8 cellular contexts compared by ENCODE assay signal in the genomic region with DNA sequence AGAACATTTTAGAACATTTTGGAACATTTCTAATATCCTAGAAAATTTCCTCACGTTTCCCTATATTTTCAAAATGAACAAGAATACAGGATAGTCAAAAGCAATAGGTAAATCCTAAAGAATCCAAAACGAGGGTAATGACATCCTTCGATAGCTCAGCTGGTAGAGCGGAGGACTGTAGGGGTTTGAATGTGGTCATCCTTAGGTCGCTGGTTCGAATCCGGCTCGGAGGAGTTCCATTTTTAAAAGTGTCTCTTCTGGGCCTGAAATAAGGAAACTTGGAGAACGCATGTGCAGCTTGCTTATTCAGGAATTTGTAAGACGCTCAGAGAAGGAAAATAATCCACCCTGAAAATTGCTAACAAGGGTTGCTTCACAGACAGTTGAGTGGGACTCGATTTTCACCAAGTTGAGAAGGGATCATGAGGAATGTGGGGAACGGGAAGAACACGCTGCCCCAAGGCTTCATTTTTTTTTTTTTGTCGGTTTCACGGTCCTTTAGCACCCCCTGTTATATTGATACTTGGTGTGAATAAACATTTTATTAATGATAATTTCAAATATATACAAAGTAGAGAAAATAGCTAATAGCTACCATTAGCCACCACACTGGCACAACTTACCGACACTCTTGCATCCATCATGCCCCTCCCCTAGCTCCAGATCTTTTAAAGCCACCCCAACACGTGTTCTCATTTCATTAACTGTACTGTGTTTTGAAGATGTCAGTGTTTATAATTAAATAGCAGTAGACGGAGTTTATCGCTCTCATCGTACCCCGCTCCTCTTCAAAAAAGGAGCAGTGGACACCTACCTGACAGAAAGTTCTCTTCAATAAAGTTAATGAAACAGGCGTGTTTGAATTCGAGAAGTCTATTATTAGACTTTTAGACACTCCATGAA. TPM values are rescaled to one million over a fixed set of nuclear protein-coding genes. Genes with fewer than 3 reads are reported as not detected.
DNase-seq lines count a peak whose midpoint lies in the region; ATAC-seq and TF ChIP-seq lines count a peak whose summit lies in the region.

No MANE protein-coding gene starts in this region.

- H3K4me2 ChIP-seq in DOHH2 (ENCODE audit: low read length): peak overlapping the region; percentile 97

- peaks cover 29% of the 10 kb centered on the region for H3K36me3 ChIP-seq in DOHH2 (ENCODE audit: control insufficient read depth, low read length)

- H3K79me2 ChIP-seq in DOHH2 (ENCODE audit: control insufficient read depth, low read length): peaks cover 28% of the 10 kb centered on the region

- peaks cover 5% of the 10 kb centered on the region for H3K27me3 Mint-ChIP-seq in glutamatergic neuron (ENCODE audit: unreplicated experiment)
- H3K27me3 Mint-ChIP-seq in stimulated activated memory B cell treated with anti-CD40 and anti-IgM and Interleukin-4, amounts not matched to agents 10 μg/mL and 1 μg/mL and 100 μg/mL, for 72 hours: peaks cover 15% of the 10 kb centered on the region

- H3K9me3 ChIP-seq in DOHH2 (ENCODE audit: control insufficient read depth, insufficient read depth, low read length): no peaks in the 10 kb centered on the region

- ATAC-seq in stimulated activated memory B cell treated with anti-CD40 and anti-IgM and Interleukin-4, amounts not matched to agents 10 μg/mL and 1 μg/mL and 100 μg/mL, for 72 hours: no peak

- TF ChIP-seq CTCF in DOHH2 (IDR thresholded peaks at IDR 0.05; ENCODE audit: low read depth, low read length, poor library complexity, severe bottlenecking) (no peak), VCaP (conservative IDR thresholded peaks at IDR 0.05) (no peak), glutamatergic neuron (IDR thresholded peaks at IDR 0.05; ENCODE audit: partially characterized antibody, unreplicated experiment) (no peak)

- peaks cover 7% of the 10 kb centered on the region for H3F3A ChIP-seq in DOHH2 (ENCODE audit: control insufficient read depth, insufficient read depth)

- H3K27ac Mint-ChIP-seq in glutamatergic neuron (ENCODE audit: unreplicated experiment): no peak overlapping the region
- no peak overlapping the region for H3K27ac Mint-ChIP-seq in stimulated activated memory B cell treated with anti-CD40 and anti-IgM and Interleukin-4, amounts not matched to agents 10 μg/mL and 1 μg/mL and 100 μg/mL, for 72 hours

- peaks cover 26% of the 10 kb centered on the region for H3K4me1 ChIP-seq in DOHH2 (ENCODE audit: control insufficient read depth, low read length)

- H3K4me3 Mint-ChIP-seq in glutamatergic neuron (ENCODE audit: unreplicated experiment): no peak overlapping the region
- H3K4me3 Mint-ChIP-seq in stimulated activated memory B cell treated with anti-CD40 and anti-IgM and Interleukin-4, amounts not matched to agents 10 μg/mL and 1 μg/mL and 100 μg/mL, for 72 hours: no peak overlapping the region

- H4K20me1 ChIP-seq in DOHH2 (ENCODE audit: control insufficient read depth, insufficient read depth, low read depth, low read length): peaks cover 4% of the 10 kb centered on the region; the same call in 1 of the 2 replicates

- peak overlapping the region; percentile 99 for H3K4me3 ChIP-seq in DOHH2 (ENCODE audit: low read length)

- DNase-seq in LHCN-M2 (ENCODE audit: low read depth) (peak; percentile 76), foreskin melanocyte (peak; percentile 70), glutamatergic neuron (no peak), AG08396 (ENCODE audit: low spot score) (no peak)
- peak; percentile 73 for DNase-seq in stimulated activated CD4-positive, alpha-beta T cell treated with anti-CD3 and anti-CD28 coated beads, Interleukin-15, amount 100 ng/mL, for 24 hours

- H3K9me2 ChIP-seq in DOHH2 (replicated peaks; ENCODE audit: control insufficient read depth, low read length): no peaks in the 10 kb centered on the region

- H3K27me3 ChIP-seq in DOHH2 (ENCODE audit: control insufficient read depth, low read length): no peaks in the 10 kb centered on the region

- H3K36me3 Mint-ChIP-seq in glutamatergic neuron (ENCODE audit: unreplicated experiment): no peaks in the 10 kb centered on the region
- peaks cover 8% of the 10 kb centered on the region for H3K36me3 Mint-ChIP-seq in stimulated activated memory B cell treated with anti-CD40 and anti-IgM and Interleukin-4, amounts not matched to agents 10 μg/mL and 1 μg/mL and 100 μg/mL, for 72 hours

- H3K9me3 Mint-ChIP-seq in glutamatergic neuron (ENCODE audit: unreplicated experiment): peaks cover 2% of the 10 kb centered on the region
- no peaks in the 10 kb centered on the region for H3K9me3 Mint-ChIP-seq in stimulated activated memory B cell treated with anti-CD40 and anti-IgM and Interleukin-4, amounts not matched to agents 10 μg/mL and 1 μg/mL and 100 μg/mL, for 72 hours

- H3K27ac ChIP-seq in DOHH2 (ENCODE audit: low read depth, low read length): no peak overlapping the region
- H3K27ac ChIP-seq in VCaP: peak overlapping the region; percentile 86

- no peaks in the 10 kb centered on the region for H3K4me1 Mint-ChIP-seq in glutamatergic neuron (ENCODE audit: low read depth, unreplicated experiment)
- H3K4me1 Mint-ChIP-seq in stimulated activated memory B cell treated with anti-CD40 and anti-IgM and Interleukin-4, amounts not matched to agents 10 μg/mL and 1 μg/mL and 100 μg/mL, for 72 hours: peaks cover 10% of the 10 kb centered on the region

RNA-seq across cellular contexts. Expression of a gene that starts 1.8 kb away (rescaled TPM):
- total RNA-seq in LHCN-M2 (2014; rRNA removed): 16.7 and 20.6 TPM in 2 replicates
- polyA plus RNA-seq in LHCN-M2 (2012): 12.2 TPM
- total RNA-seq in glutamatergic neuron (ENCODE audit: unreplicated experiment): 15.9 TPM

RNA-seq across cellular contexts. Expression of a gene that starts 56.8 kb away (rescaled TPM):
- total RNA-seq in LHCN-M2 (2014; rRNA removed): 72.8 and 96.6 TPM in 2 replicates
- 31.7 TPM for polyA plus RNA-seq in LHCN-M2 (2012)
- 56.9 TPM for total RNA-seq in glutamatergic neuron (ENCODE audit: unreplicated experiment)

Comparison
In these comparisons a context has a peak if more than half of its experiments do, and no peak if none do; other contexts are left out.
1. DNase-seq: peak in LHCN-M2 (single experiment), foreskin melanocyte (single experiment) and stimulated activated CD4-positive, alpha-beta T cell treated with anti-CD3 and anti-CD28 coated beads, Interleukin-15, amount 100 ng/mL, for 24 hours (single experiment); none in glutamatergic neuron (single experiment) and AG08396 (single experiment).